ENCODE assay signal across 19 cellular contexts in the genomic region with DNA sequence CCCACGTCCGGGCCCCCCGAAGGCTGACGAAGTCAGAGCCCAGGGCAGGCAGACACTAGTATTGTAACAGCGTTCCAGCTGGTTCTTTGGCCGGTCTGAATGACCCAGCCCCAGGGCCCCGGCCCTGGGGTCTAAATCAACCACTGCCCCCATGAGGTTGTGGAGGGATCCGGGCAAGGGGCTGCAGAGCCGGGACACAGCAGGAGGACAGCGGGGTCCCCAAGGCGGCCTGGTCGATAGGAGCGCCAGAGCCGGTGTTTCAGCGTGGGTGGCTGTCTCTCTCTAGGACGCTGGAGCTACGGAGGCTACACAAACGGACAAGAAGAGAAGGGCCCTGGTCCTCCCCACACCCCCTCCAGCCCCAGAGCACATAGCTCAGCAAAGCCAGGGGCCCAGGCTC.
"Had no signal": no experiment of that assay in that cellular context is flagged by ENCODE, and none has a peak within 500 bp of the region (broad histone marks: within the 10 kb centered on the region; RNA-seq: fewer than 3 reads in every experiment).

No MANE protein-coding gene starts in this region.

- H3K4me1 Mint-ChIP-seq: naive B cell had no signal

- H3K4me3 Mint-ChIP-seq: dendritic cell treated with granulocyte-macrophage colony-stimulating factor and Interleukin-4, amounts not matched to agents 40 ng/mL and 50 ng/mL, for 4 days; mesothelial cell of epicardium; naive B cell had no signal

- H3K4me3 ChIP-seq: esophagus squamous epithelium, gastrocnemius medialis, heart right ventricle, left ventricle myocardium inferior, lower lobe of right lung, mucosa of descending colon had no signal

- H3K36me3 ChIP-seq: esophagus squamous epithelium, gastrocnemius medialis, heart right ventricle, left ventricle myocardium inferior, lower lobe of right lung had no signal

- H3K27ac Mint-ChIP-seq: dendritic cell treated with granulocyte-macrophage colony-stimulating factor and Interleukin-4, amounts not matched to agents 40 ng/mL and 50 ng/mL, for 4 days; mesothelial cell of epicardium; naive B cell had no signal

- DNase-seq: cortex of kidney; effector CD4-positive, alpha-beta T cell; effector memory CD4-positive, alpha-beta T cell; esophagus squamous epithelium; foreskin fibroblast; foreskin melanocyte; gastrocnemius medialis; glutamatergic neuron; heart right ventricle; hippocampal formation; left colon; left ventricle myocardium inferior; lower lobe of right lung; mesenchymal stem cell; mucosa of descending colon; naive B cell had no signal

- H3K4me1 ChIP-seq: esophagus squamous epithelium, gastrocnemius medialis, heart right ventricle, left ventricle myocardium inferior, lower lobe of right lung had no signal

- H3K9me3 ChIP-seq: esophagus squamous epithelium, gastrocnemius medialis, lower lobe of right lung, mucosa of descending colon had no signal

- H3K27me3 Mint-ChIP-seq: dendritic cell treated with granulocyte-macrophage colony-stimulating factor and Interleukin-4, amounts not matched to agents 40 ng/mL and 50 ng/mL, for 4 days had no signal

- ATAC-seq: gastrocnemius medialis, heart right ventricle, left colon, left lobe of liver, lower lobe of right lung, mucosa of descending colon had no signal

- H3K27ac ChIP-seq: esophagus squamous epithelium, gastrocnemius medialis, heart right ventricle, left ventricle myocardium inferior, lower lobe of right lung had no signal

- H3K9me3 Mint-ChIP-seq: mesothelial cell of epicardium had no signal
